ENCODE assay signal across 23 cellular contexts in the genomic region with DNA sequence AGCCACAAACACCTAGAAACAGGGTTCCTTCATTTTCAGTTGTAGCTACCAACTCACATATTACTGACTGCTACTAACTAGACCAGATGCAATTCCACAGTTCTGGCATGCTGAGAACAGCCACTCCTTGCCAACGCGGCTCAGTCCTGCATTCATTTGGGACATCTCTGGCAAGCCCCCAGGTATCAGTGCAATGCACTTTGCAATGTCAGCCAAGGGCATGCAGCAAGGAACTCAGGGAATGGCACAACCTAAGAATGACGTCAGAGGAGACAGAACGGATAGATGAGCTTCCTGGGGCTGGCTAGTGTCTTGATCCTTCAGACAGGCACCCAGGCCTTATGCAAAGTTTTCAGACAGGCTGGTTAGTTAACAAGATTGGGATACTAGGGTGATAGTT. TPM values are rescaled to one million over a fixed set of nuclear protein-coding genes. Genes with fewer than 3 reads are reported as not detected.
A peak's percentile ranks its signal among the peaks of the same experiment; 100 is the strongest.
DNase-seq lines count a peak whose midpoint lies in the region; ATAC-seq and TF ChIP-seq lines count a peak whose summit lies in the region.
"Had no signal": no experiment of that assay in that cellular context is flagged by ENCODE, and none has a peak within 500 bp of the region (broad histone marks: within the 10 kb centered on the region; RNA-seq: fewer than 3 reads in every experiment).

No MANE protein-coding gene starts in this region.

- H3K4me1 ChIP-seq in DOHH2 (ENCODE audit: control insufficient read depth, low read length): peaks cover 22% of the 10 kb centered on the region
- H3K4me1 ChIP-seq: HAP-1, suprapubic skin, vagina had no signal

- H3K9me2 ChIP-seq in DOHH2 (replicated peaks; ENCODE audit: control insufficient read depth, low read length): no peaks in the 10 kb centered on the region

- H3K9me3 ChIP-seq in DOHH2 (ENCODE audit: control insufficient read depth, insufficient read depth, low read length): no peaks in the 10 kb centered on the region
- H3K9me3 ChIP-seq: HAP-1, suprapubic skin, vagina had no signal

- H3K36me3 Mint-ChIP-seq in neural crest cell (ENCODE audit: low read depth): no peaks in the 10 kb centered on the region
- H3K36me3 Mint-ChIP-seq: CD14-positive monocyte had no signal

- no peaks in the 10 kb centered on the region for H3K27me3 ChIP-seq in DOHH2 (ENCODE audit: control insufficient read depth, low read length)
- H3K27me3 ChIP-seq: suprapubic skin, vagina had no signal

- H3K4me1 Mint-ChIP-seq in neural crest cell: no peaks in the 10 kb centered on the region
- H3K4me1 Mint-ChIP-seq: nephron had no signal

- no peak overlapping the region for H3K4me3 Mint-ChIP-seq in neural crest cell
- H3K4me3 Mint-ChIP-seq: activated CD4-positive, alpha-beta memory T cell treated with anti-CD3 and anti-CD28 coated beads, Interleukin-2, amount 10 ng/mL, durations not matched to agents 7 days and 5 days; nephron; T-helper 1 cell treated with Interleukin-12 subunit alpha and Interleukin-12 subunit beta and Interleukin-4 antibody, amounts not matched to agents 30 μg/mL and 1 μg/mL, for 36 hours had no signal

- DNase-seq in NCI-H446 treated with DMSO at 0.1 percent for 48 hours (lab: John Stamatoyannopoulos, UW): peak; percentile 52
- no peak for DNase-seq in neural crest cell (ENCODE audit: low read depth, low spot score)
- DNase-seq in T-helper 1 cell: no peak
- DNase-seq: activated CD4-positive, alpha-beta memory T cell treated with anti-CD3 and anti-CD28 coated beads, Interleukin-2, amount 10 ng/mL, durations not matched to agents 7 days and 5 days; activated effector memory CD4-positive, alpha-beta T cell treated with anti-CD3 and anti-CD28 coated beads, Interleukin-2, amount 50 U/mL, for 16 hours; activated T-cell treated with anti-CD3 and anti-CD28 coated beads for 4 hours; cortex of kidney; midbrain; NCI-H1694 treated with DMSO at 0.1 percent for 48 hours; NCI-H82 had no signal

- H3K4me3 ChIP-seq in DOHH2 (ENCODE audit: low read length): peak overlapping the region; percentile 6; the same call in 1 of the 2 replicates
- H3K4me3 ChIP-seq: HAP-1, suprapubic skin, vagina had no signal

- H3K9me3 Mint-ChIP-seq in neural crest cell: no peaks in the 10 kb centered on the region
- H3K9me3 Mint-ChIP-seq: activated CD4-positive, alpha-beta memory T cell treated with anti-CD3 and anti-CD28 coated beads, Interleukin-2, amount 10 ng/mL, durations not matched to agents 7 days and 5 days; CD14-positive monocyte; nephron; T-helper 1 cell treated with Interleukin-12 subunit alpha and Interleukin-12 subunit beta and Interleukin-4 antibody, amounts not matched to agents 30 μg/mL and 1 μg/mL, for 36 hours had no signal

- ATAC-seq in HG03469 (IDR thresholded peaks at IDR 0.05; ENCODE audit: unreplicated experiment): no peak
- ATAC-seq in GM19328 (IDR thresholded peaks at IDR 0.05; ENCODE audit: unreplicated experiment): no peak
- no peak for ATAC-seq in GM21529 (IDR thresholded peaks at IDR 0.05; ENCODE audit: unreplicated experiment)

- TF ChIP-seq CTCF in DOHH2 (IDR thresholded peaks at IDR 0.05; ENCODE audit: low read depth, low read length, poor library complexity, severe bottlenecking) (no peak), neural crest cell (conservative IDR thresholded peaks at IDR 0.05) (no peak)

- peak overlapping the region; percentile 46 for H3K4me2 ChIP-seq in DOHH2 (ENCODE audit: low read length)
- H3K4me2 ChIP-seq: KMS-11 had no signal

- H3K79me2 ChIP-seq in DOHH2 (ENCODE audit: control insufficient read depth, low read length): peaks cover 4% of the 10 kb centered on the region; the same call in 1 of the 2 replicates

- H3K27ac Mint-ChIP-seq in neural crest cell (ENCODE audit: unreplicated experiment): peak overlapping the region; percentile 2
- H3K27ac Mint-ChIP-seq: activated CD4-positive, alpha-beta memory T cell treated with anti-CD3 and anti-CD28 coated beads, Interleukin-2, amount 10 ng/mL, durations not matched to agents 7 days and 5 days; nephron; T-helper 1 cell treated with Interleukin-12 subunit alpha and Interleukin-12 subunit beta and Interleukin-4 antibody, amounts not matched to agents 30 μg/mL and 1 μg/mL, for 36 hours had no signal

- H3K27ac ChIP-seq in DOHH2 (ENCODE audit: low read depth, low read length): no peak overlapping the region
- H3K27ac ChIP-seq in cingulate gyrus (ENCODE audit: low read depth, low read length): peak overlapping the region; percentile 47
- H3K27ac ChIP-seq: KMS-11, parathyroid adenoma, suprapubic skin, vagina had no signal

- no peaks in the 10 kb centered on the region for H4K20me1 ChIP-seq in DOHH2 (ENCODE audit: control insufficient read depth, insufficient read depth, low read depth, low read length)

- no peaks in the 10 kb centered on the region for H3F3A ChIP-seq in DOHH2 (ENCODE audit: control insufficient read depth, insufficient read depth)

- no peaks in the 10 kb centered on the region for H3K27me3 Mint-ChIP-seq in neural crest cell (ENCODE audit: low read depth)
- H3K27me3 Mint-ChIP-seq: activated CD4-positive, alpha-beta memory T cell treated with anti-CD3 and anti-CD28 coated beads, Interleukin-2, amount 10 ng/mL, durations not matched to agents 7 days and 5 days had no signal

- H3K36me3 ChIP-seq in DOHH2 (ENCODE audit: control insufficient read depth, low read length): no peaks in the 10 kb centered on the region
- H3K36me3 ChIP-seq: HAP-1, suprapubic skin, vagina had no signal

RNA-seq across cellular contexts. Expression of a gene that starts 29.6 kb away (rescaled TPM):
- 10.3 and 11.2 TPM in 2 replicates for total RNA-seq in neural crest cell
